ENCODE assay signal across 30 cellular contexts in genomic region chr10:22515009-22515408, GRCh38.
"Had no signal": no experiment of that assay in that cellular context is flagged by ENCODE, and none has a peak within 500 bp of the region (broad histone marks: within the 10 kb centered on the region; RNA-seq: fewer than 3 reads in every experiment).

No MANE protein-coding gene starts in this region.

- H3K36me3 ChIP-seq: ascending aorta, cardiac muscle cell had no signal

- ATAC-seq: activated CD8-positive, alpha-beta memory T cell treated with anti-CD3 and anti-CD28 coated beads, Interleukin-2, amount 10 ng/mL, durations not matched to agents 7 days and 5 days; activated CD8-positive, alpha-beta T cell treated with anti-CD3 and anti-CD28 coated beads, Interleukin-2, amount 10 ng/mL, durations not matched to agents 7 days and 5 days; activated naive CD8-positive, alpha-beta T cell treated with anti-CD3 and anti-CD28 coated beads, Interleukin-2, amount 50 U/mL, for 24 hours had no signal

- H3K27ac ChIP-seq: ascending aorta, cardiac muscle cell, VCaP had no signal

- H3K27me3 ChIP-seq: ascending aorta, cardiac muscle cell had no signal

- H3K4me3 ChIP-seq: ascending aorta, cardiac muscle cell had no signal

- DNase-seq: activated B cell treated with CpG ODN at 0.5 μM for 24 hours; activated CD4-positive, alpha-beta memory T cell treated with anti-CD3 and anti-CD28 coated beads, Interleukin-2, amount 10 ng/mL, durations not matched to agents 7 days and 5 days; activated CD4-positive, alpha-beta T cell treated with anti-CD3 and anti-CD28 coated beads for 4 hours; activated CD4-positive, alpha-beta T cell treated with anti-CD3 and anti-CD28 coated beads, Interleukin-2, amount 10 ng/mL, durations not matched to agents 24 days and 14 days; activated CD4-positive, alpha-beta T cell treated with anti-CD3 and anti-CD28 coated beads, Interleukin-2, amount 50 U/mL, for 48 hours; activated CD4-positive, CD25-positive, alpha-beta regulatory T cell treated with anti-CD3 and anti-CD28 coated beads, Interleukin-2, amount 50 U/mL, for 72 hours; activated CD8-positive, alpha-beta memory T cell treated with anti-CD3 and anti-CD28 coated beads for 24 hours; activated CD8-positive, alpha-beta memory T cell treated with anti-CD3 and anti-CD28 coated beads, Interleukin-2, amount 10 ng/mL, durations not matched to agents 7 days and 5 days; activated CD8-positive, alpha-beta memory T cell treated with anti-CD3 and anti-CD28 coated beads, Interleukin-2, amount 50 U/mL, for 48 hours; activated CD8-positive, alpha-beta T cell treated with anti-CD3 and anti-CD28 coated beads, Interleukin-2, amount 10 ng/mL, durations not matched to agents 7 days and 5 days; activated effector memory CD4-positive, alpha-beta T cell treated with Interleukin-2 at 50 U/mL for 16 hours; activated gamma-delta T cell; activated naive CD4-positive, alpha-beta T cell treated with anti-CD3 and anti-CD28 coated beads, Interleukin-2, amount 10 ng/mL, durations not matched to agents 7 days and 5 days; activated naive CD4-positive, alpha-beta T cell treated with Interleukin-2 at 50 U/mL for 16 hours; activated naive CD8-positive, alpha-beta T cell treated with anti-CD3 and anti-CD28 coated beads, Interleukin-2, amount 10 ng/mL, durations not matched to agents 7 days and 5 days; activated naive CD8-positive, alpha-beta T cell treated with anti-CD3 and anti-CD28 coated beads, Interleukin-2, amount 50 U/mL, for 24 hours; activated T-cell treated with anti-CD3 and anti-CD28 coated beads, Interleukin-2, amount 50 U/mL, for 24 hours; activated T-cell treated with anti-CD3 and anti-CD28 coated beads, Interleukin-2, amount 50 U/mL, for 48 hours; amygdala; anterior cingulate cortex; caudate nucleus; cerebellar nuclear complex; T-helper 1 cell; T-helper 2 cell; T-helper 9 cell had no signal

- H3K9me3 ChIP-seq: ascending aorta had no signal

- H3K4me1 ChIP-seq: ascending aorta had no signal

- FAIRE-seq: bronchial epithelial cell, TTC549 had no signal
